In genomic region chr19:49133621-49134454, GRCh38 we compare ENCODE assay signal across 8 cellular contexts. TPM values are rescaled to one million over a fixed set of nuclear protein-coding genes. Genes with fewer than 3 reads are reported as not detected.
A peak's percentile ranks its signal among the peaks of the same experiment; 100 is the strongest.
DNase-seq lines count a peak whose midpoint lies in the region; ATAC-seq, FAIRE-seq and TF ChIP-seq lines count a peak whose summit lies in the region.

No MANE protein-coding gene starts in this region.

- H3K9me3 Mint-ChIP-seq in naive thymus-derived CD4-positive, alpha-beta T cell: peaks cover 0 to 2% (median 0%) of the 10 kb centered on the region in 11 donors

- no peak overlapping the region for H3K27ac ChIP-seq in effector memory CD4-positive, alpha-beta T cell (ENCODE audit: insufficient read depth, low read length, poor library complexity, severe bottlenecking)
- no peak overlapping the region for H3K27ac ChIP-seq in naive thymus-derived CD4-positive, alpha-beta T cell (ENCODE audit: low read depth, low read length)

- no peaks in the 10 kb centered on the region for H3K9me3 ChIP-seq in effector memory CD4-positive, alpha-beta T cell (ENCODE audit: control insufficient read depth, low read length)
- H3K9me3 ChIP-seq in naive thymus-derived CD4-positive, alpha-beta T cell (ENCODE audit: control insufficient read depth in 2 of 3, low read length in 3 of 3): no peaks in the 10 kb centered on the region

- FAIRE-seq in GM12892 (lab: Jason Lieb, UNC): no peak

- H3K36me3 ChIP-seq in effector memory CD4-positive, alpha-beta T cell (ENCODE audit: control insufficient read depth, insufficient read depth, low read length): no peaks in the 10 kb centered on the region
- no peaks in the 10 kb centered on the region for H3K36me3 ChIP-seq in naive thymus-derived CD4-positive, alpha-beta T cell (ENCODE audit: control insufficient read depth in 2 of 3, insufficient read depth in 3 of 3, low read length in 3 of 3)

- peak overlapping the region; percentile 35 for H3K4me3 ChIP-seq in effector memory CD4-positive, alpha-beta T cell (ENCODE audit: insufficient read depth, low read depth, low read length, poor library complexity, severe bottlenecking)
- peak overlapping the region; percentile 35 for H3K4me3 ChIP-seq in naive thymus-derived CD4-positive, alpha-beta T cell (ENCODE audit: low read length)

- no peak for TF ChIP-seq CTCF in GM10248 (IDR thresholded peaks at IDR 0.05; ENCODE audit: control extremely low read depth, extremely low read depth, low read depth, missing control alignments)

- DNase-seq in AG08396 (ENCODE audit: low spot score): peak; percentile 73
- DNase-seq in T-helper 1 cell: peak in 3 of 5 donors; percentile 44 to 58 (median 50)
- no peak for DNase-seq in effector memory CD4-positive, alpha-beta T cell
- DNase-seq in naive thymus-derived CD4-positive, alpha-beta T cell: peak in 7 of 9 donors; percentile 39 to 71 (median 42)
- DNase-seq in GM10248 (ENCODE audit: extremely low spot score): no peak
- DNase-seq in NCI-H2081 treated with DMSO at 0.1 percent for 48 hours (lab: John Stamatoyannopoulos, UW): no peak
- no peak for DNase-seq in GM12892 (ENCODE audit: insufficient read length)

- no peaks in the 10 kb centered on the region for H3K27me3 ChIP-seq in effector memory CD4-positive, alpha-beta T cell (replicated peaks; ENCODE audit: control insufficient read depth, insufficient read depth, low read length, poor library complexity, severe bottlenecking)
- peaks cover 0 to 3% of the 10 kb centered on the region in 2 donors for H3K27me3 ChIP-seq in naive thymus-derived CD4-positive, alpha-beta T cell (ENCODE audit: control insufficient read depth in 2 of 2, insufficient read depth in 2 of 2, low read length in 2 of 2)

- peak; percentile 82 for ATAC-seq in naive thymus-derived CD4-positive, alpha-beta T cell
- no peak for ATAC-seq in HG02642 (IDR thresholded peaks at IDR 0.05; ENCODE audit: poor library complexity, unreplicated experiment)

- peaks cover 2 to 21% (median 13%) of the 10 kb centered on the region in 7 donors for H3K4me1 Mint-ChIP-seq in naive thymus-derived CD4-positive, alpha-beta T cell

- peak overlapping the region; percentile 64 to 90 (median 76) for H3K4me3 Mint-ChIP-seq in naive thymus-derived CD4-positive, alpha-beta T cell

- POLR2A ChIA-PET in naive thymus-derived CD4-positive, alpha-beta T cell (lab: Charles Lee): interaction anchor here (0.6 to 1.9 kb wide), 3 partner anchors 19 to 133 kb away, joined by 4 to 6 read pairs (median 5); no protein-coding TSS in a partner anchor
- POLR2A ChIA-PET in GM10248 (lab: Yijun Ruan, JAX): no interaction called here

- H3K27me3 Mint-ChIP-seq in naive thymus-derived CD4-positive, alpha-beta T cell: peaks cover 0 to 4% (median 3%) of the 10 kb centered on the region in 5 donors

- H3K36me3 Mint-ChIP-seq in naive thymus-derived CD4-positive, alpha-beta T cell: peaks cover 0 to 4% (median 0%) of the 10 kb centered on the region in 5 donors

- peak overlapping the region in 2 of 9 donors; percentile 24 to 79 for H3K27ac Mint-ChIP-seq in naive thymus-derived CD4-positive, alpha-beta T cell

- peaks cover 12% of the 10 kb centered on the region for H3K4me1 ChIP-seq in effector memory CD4-positive, alpha-beta T cell (ENCODE audit: control insufficient read depth, insufficient read depth, low read length, poor library complexity, severe bottlenecking)
- peaks cover under 1 to 15% of the 10 kb centered on the region in 2 donors for H3K4me1 ChIP-seq in naive thymus-derived CD4-positive, alpha-beta T cell (ENCODE audit: control insufficient read depth in 2 of 2, insufficient read depth in 2 of 2, low read length in 2 of 2)

- CTCF ChIA-PET in naive thymus-derived CD4-positive, alpha-beta T cell (lab: Charles Lee): interaction anchor here (0.9 kb wide), 2 partner anchors 20 to 35 kb away, joined by 3 read pairs; partner anchors contain the start of gene LIN7B
- CTCF ChIA-PET in GM10248 (lab: Yijun Ruan, JAX): interaction anchor here (1.3 to 5.8 kb wide), 4 partner anchors 12 to 134 kb away, joined by 3 to 43 read pairs (median 14); partner anchors contain the start of gene LIN7B

- intact Hi-C loops in naive thymus-derived CD4-positive, alpha-beta T cell (cut with micrococcal nuclease): no loop called here

- no peak for TF ChIP-seq POLR2A in GM12892 (IDR thresholded peaks at IDR 0.05; ENCODE audit: low read depth, low read length)

RNA-seq across cellular contexts. Expression of gene PPFIA3, which starts 14.5 kb away (rescaled TPM):
- 1 to 10 TPM; 2.2 to 4.9 (median 3.3) TPM for total RNA-seq in naive thymus-derived CD4-positive, alpha-beta T cell
- under 1 TPM; 0.15 to 0.54 TPM for polyA plus RNA-seq in naive thymus-derived CD4-positive, alpha-beta T cell
- 1.1 TPM for polyA plus RNA-seq in GM12892 (2012; ENCODE audit: missing spikeins)

RNA-seq across cellular contexts. Expression of gene C19orf73, which starts 14.9 kb away (rescaled TPM):
- total RNA-seq in naive thymus-derived CD4-positive, alpha-beta T cell: 1 to 10 TPM; 1.3 to 2.8 (median 2.2) TPM
- 1 to 10 TPM; 4.3 to 4.8 TPM for polyA plus RNA-seq in naive thymus-derived CD4-positive, alpha-beta T cell
- not detected for polyA plus RNA-seq in GM12892 (2012; ENCODE audit: missing spikeins)

RNA-seq across cellular contexts. Expression of gene LIN7B, which starts 19.7 kb away (rescaled TPM):
- total RNA-seq in naive thymus-derived CD4-positive, alpha-beta T cell: 10 to 100 TPM in 4 of 5 experiments, 1 to 10 TPM in 1; 3.7 to 21.7 (median 10.8) TPM
- polyA plus RNA-seq in naive thymus-derived CD4-positive, alpha-beta T cell: 1 to 10 TPM; 4.0 to 5.7 TPM
- 0.61 TPM for polyA plus RNA-seq in GM12892 (2012; ENCODE audit: missing spikeins)

RNA-seq across cellular contexts. Expression of gene HRC, which starts 21.4 kb away (rescaled TPM):
- total RNA-seq in naive thymus-derived CD4-positive, alpha-beta T cell: not detected
- polyA plus RNA-seq in naive thymus-derived CD4-positive, alpha-beta T cell: not detected
- polyA plus RNA-seq in GM12892 (2012; ENCODE audit: missing spikeins): not detected

RNA-seq across cellular contexts. Expression of gene TRPM4, which starts 23.8 kb away (rescaled TPM):
- total RNA-seq in naive thymus-derived CD4-positive, alpha-beta T cell: 1 to 10 TPM in 1 of 5 experiments, under 1 TPM in 3, not detected in 1; 0.72 to 3.2 (median 0.85) TPM
- under 1 TPM in 1 of 2 donors, not detected in 1; 0.13 TPM for polyA plus RNA-seq in naive thymus-derived CD4-positive, alpha-beta T cell
- polyA plus RNA-seq in GM12892 (2012; ENCODE audit: missing spikeins): not detected

Comparison
In these comparisons a context has a peak if more than half of its experiments do, and no peak if none do; other contexts are left out.
1. DNase-seq: peak in AG08396 (single experiment), T-helper 1 cell (3 of 5) and naive thymus-derived CD4-positive, alpha-beta T cell (7 of 9); none in effector memory CD4-positive, alpha-beta T cell (0 of 3), GM10248 (single experiment), NCI-H2081 treated with DMSO at 0.1 percent for 48 hours (single experiment) and GM12892 (single experiment).